In the genomic region with DNA sequence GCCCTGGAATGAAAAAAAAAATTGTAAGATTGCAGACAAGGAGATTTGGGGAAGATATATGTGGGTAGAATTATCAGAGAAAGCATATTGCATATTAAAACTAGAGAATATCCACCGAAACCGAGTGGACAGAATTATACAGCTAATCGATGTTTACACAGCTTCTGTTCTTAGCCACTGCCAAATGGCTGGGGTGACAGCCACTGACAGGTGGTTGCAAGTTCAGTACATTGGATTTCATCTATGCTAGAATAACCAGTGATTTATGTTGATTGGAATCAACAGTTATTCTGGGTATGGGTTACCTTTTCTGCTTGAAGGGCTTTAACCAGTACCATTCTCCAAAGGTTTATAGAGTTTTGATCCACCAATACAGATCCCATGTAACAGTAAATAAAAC, we compare ENCODE assay signal across 21 cellular contexts. TPM values are rescaled to one million over a fixed set of nuclear protein-coding genes. Genes with fewer than 3 reads are reported as not detected.
"Had no signal": no experiment of that assay in that cellular context is flagged by ENCODE, and none has a peak within 500 bp of the region (broad histone marks: within the 10 kb centered on the region; RNA-seq: fewer than 3 reads in every experiment).

No MANE protein-coding gene starts in this region.

- DNase-seq: effector memory CD8-positive, alpha-beta T cell; gastrocnemius medialis; heart right ventricle; hypothalamus; kidney glomerular epithelial cell; mesendoderm; naive thymus-derived CD8-positive, alpha-beta T cell; posterior cingulate gyrus; sigmoid colon; small intestine; stimulated activated CD4-positive, alpha-beta T cell treated with anti-CD3 and anti-CD28 coated beads, Interleukin-12 subunit alpha, Interleukin-12 subunit beta, amount 100 ng/mL, for 4 hours; stimulated activated naive CD4-positive, alpha-beta T cell; stomach; substantia nigra; transverse colon had no signal

- H3K9me3 Mint-ChIP-seq: dendritic cell treated with granulocyte-macrophage colony-stimulating factor and Interleukin-4, amounts not matched to agents 40 ng/mL and 50 ng/mL, for 4 days had no signal

- H3K27me3 ChIP-seq: esophagus muscularis mucosa, gastrocnemius medialis, heart right ventricle, neutrophil, sigmoid colon, stomach, transverse colon had no signal

- H3K36me3 ChIP-seq: esophagus muscularis mucosa, gastrocnemius medialis, heart right ventricle, neutrophil, sigmoid colon, stomach, thoracic aorta, transverse colon had no signal

- H3K27me3 Mint-ChIP-seq: dendritic cell treated with granulocyte-macrophage colony-stimulating factor and Interleukin-4, amounts not matched to agents 40 ng/mL and 50 ng/mL, for 4 days; effector memory CD8-positive, alpha-beta T cell; naive thymus-derived CD8-positive, alpha-beta T cell had no signal

- H3K4me1 ChIP-seq: esophagus muscularis mucosa, gastrocnemius medialis, sigmoid colon, stomach, transverse colon had no signal

- H3K4me3 Mint-ChIP-seq: dendritic cell treated with granulocyte-macrophage colony-stimulating factor and Interleukin-4, amounts not matched to agents 40 ng/mL and 50 ng/mL, for 4 days; effector memory CD8-positive, alpha-beta T cell had no signal

- H3K4me3 ChIP-seq: esophagus muscularis mucosa, gastrocnemius medialis, heart right ventricle, sigmoid colon, stomach, thoracic aorta, transverse colon had no signal

- H3K9me3 ChIP-seq: gastrocnemius medialis, neutrophil, stomach, thoracic aorta, transverse colon had no signal

- H3K27ac Mint-ChIP-seq: dendritic cell treated with granulocyte-macrophage colony-stimulating factor and Interleukin-4, amounts not matched to agents 40 ng/mL and 50 ng/mL, for 4 days had no signal

- ATAC-seq: effector memory CD8-positive, alpha-beta T cell; gastrocnemius medialis; heart right ventricle; naive thymus-derived CD8-positive, alpha-beta T cell had no signal

RNA-seq across cellular contexts. Expression of a gene that starts 48.4 kb away (rescaled TPM):
- total RNA-seq: lung microvascular endothelial cell, pulmonary artery endothelial cell had no signal
